Comparison of ENCODE assay signal across 17 cellular contexts in the genomic region with DNA sequence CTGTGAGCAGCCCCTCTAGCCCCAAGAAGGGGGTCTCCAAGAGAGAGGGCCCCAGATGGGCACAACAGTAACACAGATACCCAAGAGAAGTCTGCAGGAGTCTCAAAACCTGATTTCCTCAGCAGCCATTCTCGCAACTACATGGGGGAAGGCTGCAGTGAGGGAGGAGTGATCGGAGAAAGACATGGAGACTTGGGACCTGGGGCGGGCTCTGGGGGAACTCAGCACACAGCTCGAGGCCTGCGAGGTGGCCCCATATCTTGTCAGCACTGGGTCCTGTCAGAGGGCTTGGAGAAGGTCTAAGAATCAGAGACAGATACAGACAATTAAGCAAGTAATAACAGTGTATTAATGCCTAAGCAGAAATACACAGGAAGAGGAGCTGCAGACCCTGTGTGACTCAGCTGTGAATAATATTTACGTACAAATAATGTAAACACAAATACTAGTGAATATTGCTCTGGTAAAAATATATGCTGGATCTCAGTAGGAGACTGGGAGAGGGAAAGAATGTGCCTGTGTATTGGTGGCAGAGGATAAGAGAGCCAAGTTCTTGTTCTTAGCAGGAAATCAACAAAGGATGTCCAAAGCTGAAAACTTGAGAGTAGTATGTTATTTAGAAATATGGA.
A peak's percentile ranks its signal among the peaks of the same experiment; 100 is the strongest.
DNase-seq lines count a peak whose midpoint lies in the region; ATAC-seq and TF ChIP-seq lines count a peak whose summit lies in the region.
"Had no signal": no experiment of that assay in that cellular context is flagged by ENCODE, and none has a peak within 500 bp of the region (broad histone marks: within the 10 kb centered on the region; RNA-seq: fewer than 3 reads in every experiment).

No MANE protein-coding gene starts in this region.

- in situ Hi-C loops in astrocyte of the spinal cord (cut with HindIII; ENCODE audit: low sequenced_read_pairs), result no loop called here

- H3K27ac ChIP-seq in cardiac muscle cell, result peak overlapping the region; percentile 32
- H3K27ac ChIP-seq in upper lobe of left lung, result peak overlapping the region in 3 of 4 donors; percentile 60 to 71 (median 63)
- H3K27ac ChIP-seq: body of pancreas, parathyroid adenoma had no signal

- TF ChIP-seq EP300 in upper lobe of left lung (IDR thresholded peaks at IDR 0.05), result no peak

- H3K4me1 ChIP-seq in cardiac muscle cell (ENCODE audit: low read depth) (no peaks in the 10 kb centered on the region), upper lobe of left lung (peaks cover 10 to 25% (median 16%) of the 10 kb centered on the region in 4 donors)
- H3K4me1 ChIP-seq: parathyroid adenoma had no signal

- H3K4me3 ChIP-seq in cardiac muscle cell (no peak overlapping the region), astrocyte of the spinal cord (ENCODE audit: low read depth, low read length) (no peak overlapping the region), upper lobe of left lung (no peak overlapping the region)
- H3K4me3 ChIP-seq: body of pancreas, lung had no signal

- no peak for TF ChIP-seq POLR2A in upper lobe of left lung (IDR thresholded peaks at IDR 0.05)

- H3K9me3 ChIP-seq in cardiac muscle cell (ENCODE audit: low read depth) (no peaks in the 10 kb centered on the region), upper lobe of left lung (no peaks in the 10 kb centered on the region)
- H3K9me3 ChIP-seq: body of pancreas had no signal

- 71 to 83% methylated on average over 6 of the region's 6 CpGs for WGBS in upper lobe of left lung, 2 donors

- TF ChIP-seq CTCF in cardiac muscle cell (IDR thresholded peaks at IDR 0.05; ENCODE audit: low read depth, low read length), result no peak
- no peak for TF ChIP-seq CTCF in astrocyte of the spinal cord (IDR thresholded peaks at IDR 0.05; ENCODE audit: low read depth, low read length)
- TF ChIP-seq CTCF in upper lobe of left lung (IDR thresholded peaks at IDR 0.05), result no peak
- TF ChIP-seq CTCF in GM20000 (IDR thresholded peaks at IDR 0.05; ENCODE audit: extremely low read depth, missing control alignments), result no peak

- ATAC-seq in upper lobe of left lung (ENCODE audit: low FRiP score in 2 of 2) (no peak), GM21526 (IDR thresholded peaks at IDR 0.05; ENCODE audit: low FRiP score, unreplicated experiment) (no peak), GM21529 (IDR thresholded peaks at IDR 0.05; ENCODE audit: unreplicated experiment) (no peak)
- ATAC-seq: body of pancreas had no signal

- peaks cover 2% of the 10 kb centered on the region for H3K36me3 ChIP-seq in cardiac muscle cell
- peaks cover 0 to 22% (median 12%) of the 10 kb centered on the region in 4 donors for H3K36me3 ChIP-seq in upper lobe of left lung

- intact Hi-C loops in cardiac septum (cut with DNase I), result no loop called here

- DNase-seq in cardiac muscle cell (ENCODE audit: low read depth in 1 of 2, low spot score in 1 of 2) (peak in 1 of 2 donors; percentile 16), cardiac septum (ENCODE audit: low spot score) (no peak), astrocyte of the spinal cord (ENCODE audit: low read depth, low spot score) (peak; percentile 34), iris pigment epithelial cell (ENCODE audit: low read depth) (peak; percentile 48), upper lobe of left lung (no peak), GM20000 (ENCODE audit: low spot score) (no peak)
- DNase-seq: activated CD4-positive, alpha-beta T cell treated with anti-CD3 and anti-CD28 coated beads, Interleukin-2, amount 50 U/mL, for 1 hour; EL; NCI-H2029; NCI-H774; stimulated activated CD4-positive, alpha-beta T cell treated with anti-CD3 and anti-CD28 coated beads, Interleukin-15, amount 100 ng/mL, for 24 hours; T-helper 2 cell had no signal

- H3K27me3 ChIP-seq in cardiac muscle cell (no peaks in the 10 kb centered on the region), upper lobe of left lung (no peaks in the 10 kb centered on the region)
- H3K27me3 ChIP-seq: body of pancreas had no signal

Comparison
In these comparisons a context has a peak if more than half of its experiments do, and no peak if none do; other contexts are left out.
1. DNase-seq: peak in astrocyte of the spinal cord (single experiment) and iris pigment epithelial cell (single experiment); none in cardiac septum (single experiment), upper lobe of left lung (0 of 2) and GM20000 (single experiment).